ENCODE assay signal across 10 cellular contexts in the genomic region with DNA sequence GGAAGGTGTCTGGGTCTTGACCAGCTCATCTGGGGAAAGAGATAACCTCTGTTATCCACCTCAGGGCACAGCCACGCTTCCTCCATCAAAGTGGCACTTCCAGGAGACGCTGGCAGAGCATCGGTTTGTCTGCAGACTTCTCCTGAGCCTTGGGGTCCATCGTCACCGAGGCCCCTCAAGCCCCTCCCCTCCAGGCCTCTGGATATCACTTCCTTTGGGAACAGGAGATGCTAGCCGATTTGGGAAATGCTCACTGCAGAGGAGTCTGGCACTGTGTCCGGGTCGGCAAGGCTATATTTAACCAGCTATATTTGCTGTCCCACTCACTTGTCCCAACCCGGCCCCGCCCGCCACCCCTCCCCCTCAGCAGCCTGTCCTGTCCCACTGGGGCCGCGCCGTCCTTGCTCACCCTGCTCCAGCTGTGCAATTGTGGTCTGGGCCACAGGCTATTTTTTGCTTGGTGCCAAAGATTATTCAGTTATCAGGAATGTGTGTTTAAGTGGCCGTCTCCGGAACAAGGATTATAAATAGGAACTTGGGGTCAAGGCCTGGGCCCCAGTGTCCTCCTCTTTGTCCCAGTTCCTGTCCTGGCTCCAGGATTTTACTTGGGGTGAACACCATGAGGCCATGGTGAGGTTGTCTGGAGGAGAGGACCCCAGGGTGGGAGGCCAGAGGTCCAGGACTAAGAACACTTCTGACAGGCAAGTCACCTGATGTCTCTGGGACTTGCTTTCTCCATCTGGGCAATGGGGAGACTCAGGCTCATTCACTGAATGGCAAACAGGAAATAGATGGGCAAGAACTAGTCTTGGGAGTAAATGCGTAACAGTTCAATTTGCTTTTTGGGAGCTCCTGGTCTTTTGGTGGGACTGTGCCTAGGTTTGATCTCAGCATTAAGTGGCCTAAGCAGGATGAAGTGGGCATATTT.
DNase-seq lines count a peak whose midpoint lies in the region; ATAC-seq, FAIRE-seq and TF ChIP-seq lines count a peak whose summit lies in the region.
"Had no signal": no experiment of that assay in that cellular context is flagged by ENCODE, and none has a peak within 500 bp of the region (broad histone marks: within the 10 kb centered on the region; RNA-seq: fewer than 3 reads in every experiment).

No MANE protein-coding gene starts in this region.

- TF ChIP-seq EP300 in stomach (IDR thresholded peaks at IDR 0.05): no peak

- H3K4me1 ChIP-seq in HCT116 (ENCODE audit: control insufficient read depth in 1 of 2, insufficient read depth in 2 of 2, low read length in 2 of 2) (peaks cover 17 to 25% of the 10 kb centered on the region in 2 experiments), astrocyte (ENCODE audit: insufficient read depth, low read length) (peaks cover 37% of the 10 kb centered on the region), stomach (peaks cover 7 to 40% (median 20%) of the 10 kb centered on the region in 4 donors)

- peaks cover 3% of the 10 kb centered on the region for H3K36me3 Mint-ChIP-seq in astrocyte (ENCODE audit: low read depth, unreplicated experiment)
- H3K36me3 Mint-ChIP-seq in activated CD8-positive, alpha-beta T cell treated with anti-CD3 and anti-CD28 coated beads for 36 hours (ENCODE audit: low read depth): no peaks in the 10 kb centered on the region

- H4K20me1 ChIP-seq in HCT116 (ENCODE audit: insufficient read depth) (no peaks in the 10 kb centered on the region), astrocyte (ENCODE audit: insufficient read depth, low read length) (no peaks in the 10 kb centered on the region)

- TF ChIP-seq POLR2A in HCT116 (IDR thresholded peaks at IDR 0.05; ENCODE audit: borderline replicate concordance, extremely low read depth, insufficient read depth, insufficient read length) (no peak), stomach (IDR thresholded peaks at IDR 0.05) (no peak)

- FAIRE-seq in astrocyte (lab: Jason Lieb, UNC): no peak
- FAIRE-seq: endometrium had no signal

- TF ChIP-seq CTCF in HCT116 (IDR thresholded peaks at IDR 0.05 in 2 of 3, conservative IDR thresholded peaks at IDR 0.05 in 1 of 3; ENCODE audit: borderline replicate concordance in 1 of 3, insufficient read depth in 1 of 3, low read depth in 2 of 3, low read length in 2 of 3): no peak
- TF ChIP-seq CTCF in astrocyte (IDR thresholded peaks at IDR 0.05; ENCODE audit: insufficient read depth, low read depth, low read length): no peak
- TF ChIP-seq CTCF in stomach (IDR thresholded peaks at IDR 0.05): no peak
- TF ChIP-seq CTCF in activated CD8-positive, alpha-beta T cell treated with anti-CD3 and anti-CD28 coated beads for 36 hours (IDR thresholded peaks at IDR 0.05): no peak

- H3K79me2 ChIP-seq in HCT116 (ENCODE audit: insufficient read depth, low read length) (no peaks in the 10 kb centered on the region), astrocyte (ENCODE audit: insufficient read depth, low read length) (no peaks in the 10 kb centered on the region)

- no peak overlapping the region for H3K27ac Mint-ChIP-seq in astrocyte (ENCODE audit: unreplicated experiment)
- H3K27ac Mint-ChIP-seq in activated CD8-positive, alpha-beta T cell treated with anti-CD3 and anti-CD28 coated beads for 36 hours: no peak overlapping the region
- H3K27ac Mint-ChIP-seq: nephron progenitor cell had no signal

- TF ChIP-seq RAD21 in HCT116 (IDR thresholded peaks at IDR 0.05; ENCODE audit: low read depth): peak; percentile 12; the same call in 1 of the 2 replicates

- H3K4me2 ChIP-seq in HCT116 (ENCODE audit: low read length): peak overlapping the region; percentile 69
- peak overlapping the region; percentile 61 for H3K4me2 ChIP-seq in astrocyte (ENCODE audit: low read length)

- no peak overlapping the region for H3K9ac ChIP-seq in HCT116 (ENCODE audit: low read length)
- H3K9ac ChIP-seq in astrocyte (ENCODE audit: low read length): no peak overlapping the region

- H3K9me3 ChIP-seq in HCT116 (ENCODE audit: control insufficient read depth in 1 of 2, insufficient read depth in 1 of 2, low read depth in 1 of 2, low read length in 2 of 2) (no peaks in the 10 kb centered on the region), astrocyte (ENCODE audit: insufficient read depth, low read depth, low read length) (no peaks in the 10 kb centered on the region), stomach (no peaks in the 10 kb centered on the region)

- H3K9me3 Mint-ChIP-seq in astrocyte (ENCODE audit: unreplicated experiment): peaks cover 2% of the 10 kb centered on the region
- no peaks in the 10 kb centered on the region for H3K9me3 Mint-ChIP-seq in activated CD8-positive, alpha-beta T cell treated with anti-CD3 and anti-CD28 coated beads for 36 hours

- no peaks in the 10 kb centered on the region for H3K36me3 ChIP-seq in HCT116 (ENCODE audit: control insufficient read depth in 1 of 2, insufficient read depth in 2 of 2, low read length in 2 of 2)
- H3K36me3 ChIP-seq in astrocyte (ENCODE audit: insufficient read depth, low read length): no peaks in the 10 kb centered on the region
- H3K36me3 ChIP-seq in stomach: no peaks in the 10 kb centered on the region

- RAD21 ChIA-PET in HCT116 (lab: Charles Lee; ENCODE audit: low non-redundant PET in 1 of 2, low total read pairs in 2 of 2, uncharacterized antibody in 2 of 2, unreplicated experiment in 2 of 2): no interaction called here

- CTCF ChIA-PET in HCT116 (lab: Charles Lee): no interaction called here
- CTCF ChIA-PET in activated CD8-positive, alpha-beta T cell treated with anti-CD3 and anti-CD28 coated beads for 36 hours (lab: Charles Lee): no interaction called here

- no peak overlapping the region for H3K27ac ChIP-seq in HCT116 (ENCODE audit: low read depth, low read length)
- H3K27ac ChIP-seq in astrocyte (ENCODE audit: low read depth, low read length): no peak overlapping the region
- peak overlapping the region in 2 of 5 donors; percentile 38 to 41 for H3K27ac ChIP-seq in stomach

- ATAC-seq in HCT116 (peak; percentile 81), left ventricle myocardium superior (peak; percentile 95)
- no peak for ATAC-seq in activated CD8-positive, alpha-beta T cell treated with anti-CD3 and anti-CD28 coated beads for 36 hours

- 30 to 52% (median 35%) methylated on average over 13 to 17 of the region's 17 CpGs for WGBS in stomach, 5 donors

- POLR2A ChIA-PET in HCT116 (lab: Charles Lee): no interaction called here
- POLR2A ChIA-PET in activated CD8-positive, alpha-beta T cell treated with anti-CD3 and anti-CD28 coated beads for 36 hours (lab: Charles Lee): no interaction called here

- intact Hi-C loops in HCT116 (cut with micrococcal nuclease) (no loop called here), left ventricle myocardium superior (cut with micrococcal nuclease) (no loop called here), stomach (cut with DNase I; ENCODE audit: low total_unique reads) (no loop called here)
- intact Hi-C loops in activated CD8-positive, alpha-beta T cell treated with anti-CD3 and anti-CD28 coated beads for 36 hours (cut with micrococcal nuclease): no loop called here

- no peaks in the 10 kb centered on the region for H3K27me3 ChIP-seq in HCT116 (ENCODE audit: insufficient read depth, low read length)
- peaks cover 3% of the 10 kb centered on the region for H3K27me3 ChIP-seq in astrocyte (ENCODE audit: insufficient read depth, low read length)
- no peaks in the 10 kb centered on the region for H3K27me3 ChIP-seq in stomach

- H3K27me3 Mint-ChIP-seq in astrocyte (ENCODE audit: low read depth, unreplicated experiment): peaks cover 31% of the 10 kb centered on the region
- no peaks in the 10 kb centered on the region for H3K27me3 Mint-ChIP-seq in activated CD8-positive, alpha-beta T cell treated with anti-CD3 and anti-CD28 coated beads for 36 hours

- H2AFZ ChIP-seq in HCT116 (ENCODE audit: low read depth, low read length, poor library complexity, severe bottlenecking) (no peak overlapping the region), astrocyte (ENCODE audit: low read depth, low read length) (no peak overlapping the region)

- no TSS peak for BruUV-seq in HCT116 (replicated peaks; lab: Mats Ljungman, UMichigan)

- no peak overlapping the region for H3K4me3 Mint-ChIP-seq in astrocyte (ENCODE audit: unreplicated experiment)
- no peak overlapping the region for H3K4me3 Mint-ChIP-seq in activated CD8-positive, alpha-beta T cell treated with anti-CD3 and anti-CD28 coated beads for 36 hours
- H3K4me3 Mint-ChIP-seq: nephron progenitor cell had no signal

- no peaks in the 10 kb centered on the region for H3K9me2 ChIP-seq in HCT116 (ENCODE audit: insufficient read depth)

- peaks cover 22% of the 10 kb centered on the region for H3K4me1 Mint-ChIP-seq in astrocyte (ENCODE audit: low read depth, unreplicated experiment)
- no peaks in the 10 kb centered on the region for H3K4me1 Mint-ChIP-seq in activated CD8-positive, alpha-beta T cell treated with anti-CD3 and anti-CD28 coated beads for 36 hours (ENCODE audit: low read depth)

- peak overlapping the region in 1 of 2 experiments; percentile 25; a peak in 1 of 4 replicates for H3K4me3 ChIP-seq in HCT116 (replicated peaks in 1 of 2; ENCODE audit: low read depth in 1 of 2, low read length in 2 of 2)
- H3K4me3 ChIP-seq in astrocyte (ENCODE audit: insufficient read depth, low read depth, low read length): no peak overlapping the region
- no peak overlapping the region for H3K4me3 ChIP-seq in stomach

- peak; percentile 10 for DNase-seq in HCT116 (ENCODE audit: low read depth, low spot score)
- DNase-seq in astrocyte (ENCODE audit: low read depth): peak; percentile 78
- DNase-seq in left ventricle myocardium superior: peak; percentile 95
- peak; percentile 43 for DNase-seq in stomach
- no peak for DNase-seq in retina
- DNase-seq in hippocampal formation (lab: John Stamatoyannopoulos, UW): no peak
- DNase-seq in activated CD8-positive, alpha-beta T cell treated with anti-CD3 and anti-CD28 coated beads for 36 hours: no peak
- DNase-seq in stimulated activated CD4-positive, alpha-beta T cell treated with anti-CD3 and anti-CD28 coated beads, Interleukin-2, amount 100 ng/mL, for 24 hours: no peak
- DNase-seq: nephron progenitor cell had no signal

TF ChIP-seq in HCT116, 20 proteins besides CTCF, POLR2A, EP300 and RAD21 (continues in another document):
- TF ChIP-seq EGR1 (IDR thresholded peaks at IDR 0.05; ENCODE audit: low read depth): no peak
- TF ChIP-seq JUND (IDR thresholded peaks at IDR 0.05): peak; percentile 60
- no peak for TF ChIP-seq CEBPB (IDR thresholded peaks at IDR 0.05; ENCODE audit: low read depth)
- TF ChIP-seq ZFX (IDR thresholded peaks at IDR 0.05): no peak
- no peak for TF ChIP-seq ELF1 (IDR thresholded peaks at IDR 0.05; ENCODE audit: borderline replicate concordance, low read depth)
- no peak for TF ChIP-seq SRF (IDR thresholded peaks at IDR 0.05; ENCODE audit: low read depth)
- TF ChIP-seq YY1 (IDR thresholded peaks at IDR 0.05; ENCODE audit: extremely low read depth, insufficient replicate concordance, low read depth, low read length): no peak
- TF ChIP-seq FOSL1 (IDR thresholded peaks at IDR 0.05; ENCODE audit: low read depth): peak; percentile 59
- TF ChIP-seq, protein P1, sequence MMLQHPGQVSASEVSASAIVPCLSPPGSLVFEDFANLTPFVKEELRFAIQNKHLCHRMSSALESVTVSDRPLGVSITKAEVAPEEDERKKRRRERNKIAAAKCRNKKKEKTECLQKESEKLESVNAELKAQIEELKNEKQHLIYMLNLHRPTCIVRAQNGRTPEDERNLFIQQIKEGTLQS (IDR thresholded peaks at IDR 0.05): no peak

Comparison
In these comparisons a context has a peak if more than half of its experiments do, and no peak if none do; other contexts are left out.
1. DNase-seq: peak in HCT116 (single experiment), astrocyte (single experiment), left ventricle myocardium superior (single experiment) and stomach (single experiment); none in retina (single experiment), hippocampal formation (0 of 2), activated CD8-positive, alpha-beta T cell treated with anti-CD3 and anti-CD28 coated beads for 36 hours (single experiment) and stimulated activated CD4-positive, alpha-beta T cell treated with anti-CD3 and anti-CD28 coated beads, Interleukin-2, amount 100 ng/mL, for 24 hours (0 of 2).